In genomic region chr4:102883278-102883677, GRCh38 we compare ENCODE assay signal across 27 cellular contexts.
"Had no signal": no experiment of that assay in that cellular context is flagged by ENCODE, and none has a peak within 500 bp of the region (broad histone marks: within the 10 kb centered on the region; RNA-seq: fewer than 3 reads in every experiment).

No MANE protein-coding gene starts in this region.

- H3K4me1 ChIP-seq: gastrocnemius medialis, psoas muscle, sigmoid colon, tibial nerve had no signal

- H3K4me3 ChIP-seq: dorsolateral prefrontal cortex, gastrocnemius medialis, hepatocyte, ovary, psoas muscle, sigmoid colon, thoracic aorta, tibial nerve, upper lobe of left lung had no signal

- H2AFZ ChIP-seq: hepatocyte had no signal

- H3K36me3 ChIP-seq: gastrocnemius medialis, ovary, thoracic aorta had no signal

- H3K4me2 ChIP-seq: hepatocyte had no signal

- FAIRE-seq: colon, kidney, urothelium cell line had no signal

- H3K4me3 Mint-ChIP-seq: naive thymus-derived CD4-positive, alpha-beta T cell; nephron; stimulated activated naive B cell treated with anti-CD40 and anti-IgM and Interleukin-4, amounts not matched to agents 10 μg/mL and 1 μg/mL and 100 μg/mL, for 72 hours; stimulated activated naive CD8-positive, alpha-beta T cell treated with anti-CD3 and anti-CD28 coated beads, Interleukin-15, Interleukin-2, amounts not matched to agents 100 ng/mL and 50 ng/mL, for 24 hours had no signal

- H3K9me3 ChIP-seq: gastrocnemius medialis, ovary, psoas muscle, sigmoid colon, thoracic aorta, tibial nerve, upper lobe of left lung had no signal

- DNase-seq: dorsolateral prefrontal cortex; effector CD4-positive, alpha-beta T cell; foreskin fibroblast; gastrocnemius medialis; head of caudate nucleus; kidney; mesendoderm; midbrain; naive thymus-derived CD4-positive, alpha-beta T cell; nucleus accumbens; ovary; posterior cingulate gyrus; psoas muscle; right cardiac atrium; sigmoid colon; stimulated activated naive B cell treated with anti-CD40 and anti-IgM and Interleukin-4, amounts not matched to agents 10 μg/mL and 1 μg/mL and 100 μg/mL, for 72 hours; upper lobe of left lung had no signal

- H3K4me1 Mint-ChIP-seq: nephron had no signal

- H3K27ac Mint-ChIP-seq: nephron; stimulated activated naive B cell treated with anti-CD40 and anti-IgM and Interleukin-4, amounts not matched to agents 10 μg/mL and 1 μg/mL and 100 μg/mL, for 72 hours; stimulated activated naive CD8-positive, alpha-beta T cell treated with anti-CD3 and anti-CD28 coated beads, Interleukin-15, Interleukin-2, amounts not matched to agents 100 ng/mL and 50 ng/mL, for 24 hours had no signal

- H3K27me3 Mint-ChIP-seq: naive thymus-derived CD4-positive, alpha-beta T cell; stimulated activated naive B cell treated with anti-CD40 and anti-IgM and Interleukin-4, amounts not matched to agents 10 μg/mL and 1 μg/mL and 100 μg/mL, for 72 hours; stimulated activated naive CD8-positive, alpha-beta T cell treated with anti-CD3 and anti-CD28 coated beads, Interleukin-15, Interleukin-2, amounts not matched to agents 100 ng/mL and 50 ng/mL, for 24 hours had no signal

- H3K27me3 ChIP-seq: dorsolateral prefrontal cortex, gastrocnemius medialis, hepatocyte, ovary, sigmoid colon, tibial nerve, upper lobe of left lung had no signal

- H3K27ac ChIP-seq: dorsolateral prefrontal cortex, epithelial cell of prostate, gastrocnemius medialis, hepatocyte, ovary, psoas muscle, sigmoid colon, thoracic aorta, tibial nerve, upper lobe of left lung had no signal

- ATAC-seq: esophagus mucosa; gastrocnemius medialis; left lobe of liver; naive thymus-derived CD4-positive, alpha-beta T cell; psoas muscle; right cardiac atrium; stimulated activated naive B cell treated with anti-CD40 and anti-IgM and Interleukin-4, amounts not matched to agents 10 μg/mL and 1 μg/mL and 100 μg/mL, for 72 hours had no signal
